In the genomic region with DNA sequence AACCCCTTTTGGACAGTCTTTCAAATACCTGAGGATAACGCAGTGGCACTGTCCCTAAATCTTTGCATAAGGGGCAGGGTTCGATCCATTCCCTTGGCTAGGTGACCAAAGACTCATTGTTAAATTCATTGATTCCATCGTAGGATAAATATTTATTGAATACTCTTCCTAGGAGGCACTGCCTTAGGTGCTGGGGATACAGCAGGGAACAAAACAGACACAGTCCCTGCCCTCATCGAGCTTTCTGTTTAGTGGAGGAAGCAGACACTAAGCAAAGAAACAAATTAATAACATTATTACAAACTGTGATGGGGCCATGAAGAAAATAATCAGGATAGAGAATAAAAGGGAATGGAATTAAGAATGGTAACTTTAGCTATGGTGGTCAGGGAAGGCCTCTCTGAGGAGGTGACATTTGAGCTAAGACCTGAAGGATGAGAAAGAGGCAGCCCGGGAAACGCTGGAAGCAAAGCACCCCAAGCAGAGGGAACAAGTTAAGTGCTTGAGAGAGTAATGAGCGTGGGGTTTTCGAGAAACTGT, we compare ENCODE assay signal across 8 cellular contexts. TPM values are rescaled to one million over a fixed set of nuclear protein-coding genes. Genes with fewer than 3 reads are reported as not detected.
DNase-seq lines count a peak whose midpoint lies in the region; ATAC-seq, FAIRE-seq and TF ChIP-seq lines count a peak whose summit lies in the region.

No MANE protein-coding gene starts in this region.

- H3K4me3 ChIP-seq in astrocyte (ENCODE audit: insufficient read depth, low read depth, low read length) (peak overlapping the region; percentile 82), liver (ENCODE audit: low read depth in 1 of 3, low read length in 3 of 3) (peak overlapping the region; percentile 68 to 89 (median 74)), thymus (ENCODE audit: low read length) (peak overlapping the region; percentile 60)

- no peak for FAIRE-seq in astrocyte (lab: Jason Lieb, UNC)

- TF ChIP-seq RAD21 in liver (IDR thresholded peaks at IDR 0.05), result no peak

- H3K9me3 ChIP-seq in astrocyte (ENCODE audit: insufficient read depth, low read depth, low read length) (no peaks in the 10 kb centered on the region), liver (ENCODE audit: control insufficient read depth in 4 of 4, low read length in 3 of 4) (no peaks in the 10 kb centered on the region), thymus (ENCODE audit: control insufficient read depth) (no peaks in the 10 kb centered on the region)

- peaks cover 83% of the 10 kb centered on the region for H3K36me3 Mint-ChIP-seq in activated T-cell treated with anti-CD3 and anti-CD28 coated beads, Interleukin-2, amount 50 U/mL, for 24 hours (ENCODE audit: low read depth)
- peaks cover 4% of the 10 kb centered on the region for H3K36me3 Mint-ChIP-seq in astrocyte (ENCODE audit: low read depth, unreplicated experiment)

- peak overlapping the region; percentile 95 for H3K27ac Mint-ChIP-seq in activated T-cell treated with anti-CD3 and anti-CD28 coated beads, Interleukin-2, amount 50 U/mL, for 24 hours
- peak overlapping the region; percentile 96 for H3K27ac Mint-ChIP-seq in astrocyte (ENCODE audit: unreplicated experiment)

- H3K27ac ChIP-seq in astrocyte (ENCODE audit: low read depth, low read length) (peak overlapping the region; percentile 44), liver (ENCODE audit: low read depth in 1 of 2, low read length in 2 of 2) (peak overlapping the region; percentile 80 to 96), thymus (ENCODE audit: low read depth) (peak overlapping the region; percentile 87)

- H3K4me1 ChIP-seq in astrocyte (ENCODE audit: insufficient read depth, low read length), result peaks cover 12% of the 10 kb centered on the region
- H3K4me1 ChIP-seq in liver (ENCODE audit: control insufficient read depth in 4 of 4, insufficient read depth in 4 of 4, low read length in 3 of 4), result peaks cover 4 to 17% (median 10%) of the 10 kb centered on the region in 4 donors
- H3K4me1 ChIP-seq in thymus (ENCODE audit: control insufficient read depth, insufficient read depth, low read length), result peaks cover 17% of the 10 kb centered on the region

- H3K9ac ChIP-seq in astrocyte (ENCODE audit: low read length), result peak overlapping the region; percentile 89
- peak overlapping the region; percentile 33 to 77 for H3K9ac ChIP-seq in liver (ENCODE audit: low read depth in 1 of 2, low read length in 2 of 2)

- peaks cover 31% of the 10 kb centered on the region for H3K4me1 Mint-ChIP-seq in activated T-cell treated with anti-CD3 and anti-CD28 coated beads, Interleukin-2, amount 50 U/mL, for 24 hours (ENCODE audit: low read depth)
- peaks cover 8% of the 10 kb centered on the region for H3K4me1 Mint-ChIP-seq in astrocyte (ENCODE audit: low read depth, unreplicated experiment)

- 28% methylated on average over 8 of the region's 8 CpGs for WGBS in liver
- 35% methylated on average over 8 of the region's 8 CpGs for WGBS in thymus

- no peaks in the 10 kb centered on the region for H3K9me3 Mint-ChIP-seq in activated T-cell treated with anti-CD3 and anti-CD28 coated beads, Interleukin-2, amount 50 U/mL, for 24 hours
- H3K9me3 Mint-ChIP-seq in astrocyte (ENCODE audit: unreplicated experiment), result no peaks in the 10 kb centered on the region

- H3K79me2 ChIP-seq in astrocyte (ENCODE audit: insufficient read depth, low read length), result peaks cover 14% of the 10 kb centered on the region

- no peak for ATAC-seq in GM18873 (IDR thresholded peaks at IDR 0.05; ENCODE audit: low FRiP score, unreplicated experiment)

- H3K4me2 ChIP-seq in astrocyte (ENCODE audit: low read length), result peak overlapping the region; percentile 93

- H2AFZ ChIP-seq in astrocyte (ENCODE audit: low read depth, low read length), result peak overlapping the region; percentile 34

- peak overlapping the region; percentile 91 for H3K4me3 Mint-ChIP-seq in activated T-cell treated with anti-CD3 and anti-CD28 coated beads, Interleukin-2, amount 50 U/mL, for 24 hours
- peak overlapping the region; percentile 93 for H3K4me3 Mint-ChIP-seq in astrocyte (ENCODE audit: unreplicated experiment)

- H3K36me3 ChIP-seq in astrocyte (ENCODE audit: insufficient read depth, low read length) (peaks cover 12% of the 10 kb centered on the region), liver (ENCODE audit: control insufficient read depth in 4 of 4, insufficient read depth in 3 of 4, low read depth in 1 of 4, low read length in 3 of 4) (peaks cover 0 to 21% (median 12%) of the 10 kb centered on the region in 4 donors), thymus (ENCODE audit: control insufficient read depth, insufficient read depth) (peaks cover 28% of the 10 kb centered on the region)

- no peaks in the 10 kb centered on the region for H4K20me1 ChIP-seq in astrocyte (ENCODE audit: insufficient read depth, low read length)

- H3K27me3 ChIP-seq in astrocyte (ENCODE audit: insufficient read depth, low read length) (no peaks in the 10 kb centered on the region), liver (ENCODE audit: control insufficient read depth in 4 of 4, insufficient read depth in 4 of 4, low read length in 3 of 4) (no peaks in the 10 kb centered on the region), thymus (ENCODE audit: control insufficient read depth, insufficient read depth) (no peaks in the 10 kb centered on the region)

- TF ChIP-seq CTCF in astrocyte (IDR thresholded peaks at IDR 0.05; ENCODE audit: insufficient read depth, low read depth, low read length) (no peak), liver (IDR thresholded peaks at IDR 0.05; ENCODE audit: low read depth, low read length, missing input control) (no peak)

- H3K27me3 Mint-ChIP-seq in activated T-cell treated with anti-CD3 and anti-CD28 coated beads, Interleukin-2, amount 50 U/mL, for 24 hours, result no peaks in the 10 kb centered on the region
- H3K27me3 Mint-ChIP-seq in astrocyte (ENCODE audit: low read depth, unreplicated experiment), result no peaks in the 10 kb centered on the region

- DNase-seq in activated T-cell treated with anti-CD3 and anti-CD28 coated beads, Interleukin-2, amount 50 U/mL, for 24 hours, result no peak
- DNase-seq in activated T-cell treated with anti-CD3 and anti-CD28 coated beads, Interleukin-2, amount 50 U/mL, for 48 hours, result no peak
- no peak for DNase-seq in astrocyte (ENCODE audit: low read depth)
- DNase-seq in Kasumi-1 (lab: John Stamatoyannopoulos, UW), result no peak
- DNase-seq in stimulated activated CD4-positive, alpha-beta T cell treated with anti-CD3 and anti-CD28 coated beads, Interleukin-12 subunit alpha, Interleukin-12 subunit beta, amount 100 ng/mL, for 4 hours, result no peak

TF ChIP-seq in liver, 16 proteins besides CTCF, POLR2A, EP300 and RAD21 (continues in another document):
- TF ChIP-seq, protein P1, sequence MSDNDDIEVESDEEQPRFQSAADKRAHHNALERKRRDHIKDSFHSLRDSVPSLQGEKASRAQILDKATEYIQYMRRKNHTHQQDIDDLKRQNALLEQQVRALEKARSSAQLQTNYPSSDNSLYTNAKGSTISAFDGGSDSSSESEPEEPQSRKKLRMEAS (IDR thresholded peaks at IDR 0.05), result no peak
- TF ChIP-seq, protein P2, sequence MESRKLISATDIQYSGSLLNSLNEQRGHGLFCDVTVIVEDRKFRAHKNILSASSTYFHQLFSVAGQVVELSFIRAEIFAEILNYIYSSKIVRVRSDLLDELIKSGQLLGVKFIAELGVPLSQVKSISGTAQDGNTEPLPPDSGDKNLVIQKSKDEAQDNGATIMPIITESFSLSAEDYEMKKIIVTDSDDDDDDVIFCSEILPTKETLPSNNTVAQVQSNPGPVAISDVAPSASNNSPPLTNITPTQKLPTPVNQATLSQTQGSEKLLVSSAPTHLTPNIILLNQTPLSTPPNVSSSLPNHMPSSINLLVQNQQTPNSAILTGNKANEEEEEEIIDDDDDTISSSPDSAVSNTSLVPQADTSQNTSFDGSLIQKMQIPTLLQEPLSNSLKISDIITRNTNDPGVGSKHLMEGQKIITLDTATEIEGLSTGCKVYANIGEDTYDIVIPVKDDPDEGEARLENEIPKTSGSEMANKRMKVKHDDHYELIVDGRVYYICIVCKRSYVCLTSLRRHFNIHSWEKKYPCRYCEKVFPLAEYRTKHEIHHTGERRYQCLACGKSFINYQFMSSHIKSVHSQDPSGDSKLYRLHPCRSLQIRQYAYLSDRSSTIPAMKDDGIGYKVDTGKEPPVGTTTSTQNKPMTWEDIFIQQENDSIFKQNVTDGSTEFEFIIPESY (IDR thresholded peaks at IDR 0.05), result no peak
- TF ChIP-seq HNF4G (IDR thresholded peaks at IDR 0.05) (no peak), EGR1 (IDR thresholded peaks at IDR 0.05; ENCODE audit: low read depth in 2 of 2) (no peak), FOXA2 (IDR thresholded peaks at IDR 0.05) (no peak), SP1 (IDR thresholded peaks at IDR 0.05) (no peak), HNF4A (conservative IDR thresholded peaks at IDR 0.05) (no peak), RXRA (IDR thresholded peaks at IDR 0.05) (no peak), FOXA1 (IDR thresholded peaks at IDR 0.05) (no peak), YY1 (IDR thresholded peaks at IDR 0.05) (no peak)

RNA-seq across cellular contexts. Expression of a gene that starts 0.7 kb away (rescaled TPM):
- total RNA-seq in astrocyte, result 52.4 and 54.5 TPM in 2 replicates
- 10 to 100 TPM; 13.1 TPM for total RNA-seq in liver
- polyA plus RNA-seq in liver, result 10 to 100 TPM; 22.5 to 29.2 TPM
- polyA plus RNA-seq in thymus, result 72.2 TPM

RNA-seq across cellular contexts. Expression of a gene that starts 8.0 kb away (rescaled TPM):
- total RNA-seq in astrocyte (0.79 and 1.3 TPM in 2 replicates), liver (1 to 10 TPM in 1 of 2 donors, under 1 TPM in 1; 0.84 to 1.3 TPM)
- polyA plus RNA-seq in liver (1 to 10 TPM in 1 of 2 donors, under 1 TPM in 1; 0.86 to 3.9 TPM), thymus (7.6 TPM)

RNA-seq across cellular contexts. Expression of a gene that starts 8.5 kb away (rescaled TPM):
- total RNA-seq in astrocyte (25.5 and 29.8 TPM in 2 replicates), liver (10 to 100 TPM in 1 of 2 donors, 1 to 10 TPM in 1; 6.0 to 17.2 TPM)
- polyA plus RNA-seq in liver (10 to 100 TPM in 1 of 2 donors, 1 to 10 TPM in 1; 9.9 to 19.3 TPM), thymus (99.3 TPM)

RNA-seq across cellular contexts. Expression of a gene that starts 19.4 kb away (rescaled TPM):
- 123 and 136 TPM in 2 replicates for total RNA-seq in astrocyte
- 10 to 100 TPM; 43.1 to 55.3 TPM for total RNA-seq in liver
- polyA plus RNA-seq in liver, result 10 to 100 TPM in 1 of 2 donors, 1 to 10 TPM in 1; 4.4 to 21.4 TPM
- 79.3 TPM for polyA plus RNA-seq in thymus

RNA-seq across cellular contexts. Expression of a gene that starts 25.3 kb away (rescaled TPM):
- total RNA-seq in astrocyte, result 323 and 344 TPM in 2 replicates
- 100 to 1,000 TPM; 130 to 209 TPM for total RNA-seq in liver
- 100 to 1,000 TPM in 1 of 2 donors, 10 to 100 TPM in 1; 45.2 to 166 TPM for polyA plus RNA-seq in liver
- polyA plus RNA-seq in thymus, result 98.4 TPM
